In the genomic region with DNA sequence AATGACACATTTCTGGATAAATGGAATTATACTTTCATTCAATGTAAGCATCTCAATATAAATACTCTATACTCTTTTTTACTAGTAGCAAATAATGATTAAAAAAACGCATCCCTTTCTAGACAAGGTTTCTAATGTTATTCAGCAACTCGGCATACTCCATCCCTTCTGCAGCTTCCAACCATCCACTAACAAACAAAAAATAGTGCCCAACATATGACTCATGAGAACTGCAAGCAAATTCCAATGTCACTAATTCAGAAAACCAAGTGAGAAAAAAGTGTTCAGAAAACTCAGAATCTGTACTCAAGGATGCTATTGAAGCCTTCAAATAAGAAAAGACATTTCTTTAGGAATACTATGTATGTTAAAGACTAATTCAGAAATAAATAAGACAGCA, we compare ENCODE assay signal across 26 cellular contexts.
"Had no signal": no experiment of that assay in that cellular context is flagged by ENCODE, and none has a peak within 500 bp of the region (broad histone marks: within the 10 kb centered on the region; RNA-seq: fewer than 3 reads in every experiment).

No MANE protein-coding gene starts in this region.

- H3K27ac ChIP-seq: coronary artery, dorsolateral prefrontal cortex, gastrocnemius medialis, hepatocyte, ovary, tibial nerve, VCaP had no signal

- H3K27me3 Mint-ChIP-seq: activated naive CD8-positive, alpha-beta T cell treated with anti-CD3 and anti-CD28 coated beads, Interleukin-2, amount 10 ng/mL, durations not matched to agents 7 days and 5 days; naive B cell; progenitor cell of endocrine pancreas had no signal

- FAIRE-seq: bronchial epithelial cell, keratinocyte had no signal

- H2AFZ ChIP-seq: hepatocyte had no signal

- H3K4me3 Mint-ChIP-seq: activated naive CD8-positive, alpha-beta T cell treated with anti-CD3 and anti-CD28 coated beads, Interleukin-2, amount 10 ng/mL, durations not matched to agents 7 days and 5 days; naive B cell; T-helper 2 cell treated with Interferon-gamma antibody and Interleukin-4, amounts not matched to agents 5 μg/mL and 100 μg/mL, for 36 hours had no signal

- H3K27ac Mint-ChIP-seq: activated naive CD8-positive, alpha-beta T cell treated with anti-CD3 and anti-CD28 coated beads, Interleukin-2, amount 10 ng/mL, durations not matched to agents 7 days and 5 days; naive B cell; progenitor cell of endocrine pancreas; T-helper 2 cell treated with Interferon-gamma antibody and Interleukin-4, amounts not matched to agents 5 μg/mL and 100 μg/mL, for 36 hours had no signal

- H3K4me1 Mint-ChIP-seq: activated naive CD8-positive, alpha-beta T cell treated with anti-CD3 and anti-CD28 coated beads, Interleukin-2, amount 10 ng/mL, durations not matched to agents 7 days and 5 days had no signal

- H3K4me2 ChIP-seq: hepatocyte had no signal

- H3K4me3 ChIP-seq: coronary artery, dorsolateral prefrontal cortex, gastrocnemius medialis, hepatocyte, ovary, tibial nerve had no signal

- DNase-seq: activated CD4-positive, alpha-beta T cell treated with anti-CD3 and anti-CD28 coated beads for 4 hours; activated CD4-positive, alpha-beta T cell treated with anti-CD3 and anti-CD28 coated beads, Interleukin-2, amount 50 U/mL, for 4 hours; activated effector memory CD4-positive, alpha-beta T cell treated with Interleukin-2 at 50 U/mL for 16 hours; activated naive CD4-positive, alpha-beta T cell treated with Interleukin-2 at 50 U/mL for 16 hours; activated naive CD8-positive, alpha-beta T cell treated with anti-CD3 and anti-CD28 coated beads, Interleukin-2, amount 10 ng/mL, durations not matched to agents 7 days and 5 days; amniotic stem cell; dorsolateral prefrontal cortex; effector memory CD4-positive, alpha-beta T cell; gastrocnemius medialis; left cardiac atrium; left ventricle myocardium superior; mammary epithelial cell; naive B cell; ovary; stimulated activated CD4-positive, alpha-beta T cell treated with anti-CD3 and anti-CD28 coated beads, Interleukin-15, amount 100 ng/mL, for 24 hours; stimulated activated CD4-positive, alpha-beta T cell treated with anti-CD3 and anti-CD28 coated beads, Interleukin-2, amount 100 ng/mL, for 24 hours; stimulated activated naive CD4-positive, alpha-beta T cell treated with Interleukin-2 at 50 U/mL for 16 hours; T-helper 1 cell had no signal

- H3K36me3 ChIP-seq: ovary had no signal

- H3K4me1 ChIP-seq: tibial nerve had no signal

- H3K27me3 ChIP-seq: dorsolateral prefrontal cortex, gastrocnemius medialis, hepatocyte, ovary, tibial nerve had no signal

- H3K9me3 ChIP-seq: gastrocnemius medialis, ovary, tibial nerve had no signal
